ENCODE assay signal across 16 cellular contexts in genomic region chr20:39823239-39823638, GRCh38.
DNase-seq lines count a peak whose midpoint lies in the region; ATAC-seq, FAIRE-seq and TF ChIP-seq lines count a peak whose summit lies in the region.
"Had no signal": no experiment of that assay in that cellular context is flagged by ENCODE, and none has a peak within 500 bp of the region (broad histone marks: within the 10 kb centered on the region; RNA-seq: fewer than 3 reads in every experiment).

No MANE protein-coding gene starts in this region.

- H4K20me1 ChIP-seq in astrocyte (ENCODE audit: insufficient read depth, low read length): no peaks in the 10 kb centered on the region

- H3K4me3 Mint-ChIP-seq in astrocyte (ENCODE audit: unreplicated experiment): no peak overlapping the region
- H3K4me3 Mint-ChIP-seq: activated CD4-positive, alpha-beta T cell treated with anti-CD3 and anti-CD28 coated beads for 36 hours; brain had no signal

- no peak for TF ChIP-seq EP300 in gastroesophageal sphincter (IDR thresholded peaks at IDR 0.05)

- peak overlapping the region; percentile 79 for H3K27ac Mint-ChIP-seq in astrocyte (ENCODE audit: unreplicated experiment)
- H3K27ac Mint-ChIP-seq: activated CD4-positive, alpha-beta T cell treated with anti-CD3 and anti-CD28 coated beads for 36 hours; brain had no signal

- TF ChIP-seq RAD21 in liver (IDR thresholded peaks at IDR 0.05): no peak

- DNase-seq in right lobe of liver (no peak), astrocyte (ENCODE audit: low read depth) (peak; percentile 96), kidney tubule cell (ENCODE audit: low spot score) (peak; percentile 87), NCI-H82 (lab: John Stamatoyannopoulos, UW) (no peak), NCI-H1694 treated with DMSO at 0.1 percent for 48 hours (lab: John Stamatoyannopoulos, UW) (no peak)
- DNase-seq: activated CD4-positive, alpha-beta T cell treated with anti-CD3 and anti-CD28 coated beads for 36 hours; hypothalamus; NCI-H1105; NCI-H345 had no signal

- H3K4me2 ChIP-seq in astrocyte (ENCODE audit: low read length): peak overlapping the region; percentile 71

- H3K27ac ChIP-seq in liver (ENCODE audit: low read depth in 1 of 2, low read length in 2 of 2) (no peak overlapping the region), right lobe of liver (no peak overlapping the region), astrocyte (ENCODE audit: low read depth, low read length) (peak overlapping the region; percentile 73), gastroesophageal sphincter (no peak overlapping the region)
- H3K27ac ChIP-seq: neutrophil, suprapubic skin had no signal

- no peak overlapping the region for H3K9ac ChIP-seq in liver (ENCODE audit: low read depth in 1 of 2, low read length in 2 of 2)
- H3K9ac ChIP-seq in astrocyte (ENCODE audit: low read length): peak overlapping the region; percentile 46

- H3K36me3 Mint-ChIP-seq in astrocyte (ENCODE audit: low read depth, unreplicated experiment): no peaks in the 10 kb centered on the region
- H3K36me3 Mint-ChIP-seq: brain had no signal

- no peak overlapping the region for H2AFZ ChIP-seq in astrocyte (ENCODE audit: low read depth, low read length)

- H3K27me3 Mint-ChIP-seq in astrocyte (ENCODE audit: low read depth, unreplicated experiment): no peaks in the 10 kb centered on the region

- no peaks in the 10 kb centered on the region for H3K9me3 Mint-ChIP-seq in astrocyte (ENCODE audit: unreplicated experiment)

- H3K4me3 ChIP-seq in liver (ENCODE audit: low read depth in 1 of 3, low read length in 3 of 3) (no peak overlapping the region), right lobe of liver (no peak overlapping the region), astrocyte (ENCODE audit: insufficient read depth, low read depth, low read length) (peak overlapping the region; percentile 17), gastroesophageal sphincter (no peak overlapping the region)
- H3K4me3 ChIP-seq: suprapubic skin had no signal

- no peak for ATAC-seq in right lobe of liver
- no peak for ATAC-seq in gastroesophageal sphincter
- ATAC-seq in HG02870 (IDR thresholded peaks at IDR 0.05; ENCODE audit: unreplicated experiment): no peak
- ATAC-seq: activated CD4-positive, alpha-beta T cell treated with anti-CD3 and anti-CD28 coated beads for 36 hours had no signal

- H3K9me3 ChIP-seq in liver (ENCODE audit: control insufficient read depth in 4 of 4, low read length in 3 of 4) (no peaks in the 10 kb centered on the region), right lobe of liver (no peaks in the 10 kb centered on the region), astrocyte (ENCODE audit: insufficient read depth, low read depth, low read length) (no peaks in the 10 kb centered on the region), gastroesophageal sphincter (no peaks in the 10 kb centered on the region)
- H3K9me3 ChIP-seq: neutrophil, suprapubic skin had no signal

- intact Hi-C loops in right lobe of liver (cut with DNase I): no loop called here

- no peak for TF ChIP-seq CTCF in liver (IDR thresholded peaks at IDR 0.05; ENCODE audit: low read depth, low read length, missing input control)
- no peak for TF ChIP-seq CTCF in right lobe of liver (IDR thresholded peaks at IDR 0.05)
- TF ChIP-seq CTCF in astrocyte (IDR thresholded peaks at IDR 0.05; ENCODE audit: insufficient read depth, low read depth, low read length): no peak
- no peak for TF ChIP-seq CTCF in gastroesophageal sphincter (IDR thresholded peaks at IDR 0.05)

- TF ChIP-seq POLR2A in right lobe of liver (IDR thresholded peaks at IDR 0.05) (no peak), gastroesophageal sphincter (IDR thresholded peaks at IDR 0.05) (no peak)

- H3K4me1 ChIP-seq in liver (ENCODE audit: control insufficient read depth in 4 of 4, insufficient read depth in 4 of 4, low read length in 3 of 4) (no peaks in the 10 kb centered on the region), right lobe of liver (no peaks in the 10 kb centered on the region), astrocyte (ENCODE audit: insufficient read depth, low read length) (peaks cover 35% of the 10 kb centered on the region), gastroesophageal sphincter (no peaks in the 10 kb centered on the region)

- H3K79me2 ChIP-seq in astrocyte (ENCODE audit: insufficient read depth, low read length): no peaks in the 10 kb centered on the region

- H3K4me1 Mint-ChIP-seq in astrocyte (ENCODE audit: low read depth, unreplicated experiment): peaks cover 41% of the 10 kb centered on the region
- H3K4me1 Mint-ChIP-seq: activated CD4-positive, alpha-beta T cell treated with anti-CD3 and anti-CD28 coated beads for 36 hours; brain had no signal

- WGBS in liver: 78% methylated on average over 4 of the region's 4 CpGs
- WGBS in right lobe of liver (ENCODE audit: insufficient coverage, low coverage, low lambda C conversion rate, missing lambda C conversion rate): 65% methylated on average over 3 of the region's 4 CpGs
- WGBS in gastroesophageal sphincter (ENCODE audit: low coverage in 1 of 2), 2 donors: 50 to 51% methylated on average over 4 of the region's 4 CpGs

- no peaks in the 10 kb centered on the region for H3K27me3 ChIP-seq in liver (ENCODE audit: control insufficient read depth in 4 of 4, insufficient read depth in 4 of 4, low read length in 3 of 4)
- H3K27me3 ChIP-seq in right lobe of liver: no peaks in the 10 kb centered on the region
- no peaks in the 10 kb centered on the region for H3K27me3 ChIP-seq in astrocyte (ENCODE audit: insufficient read depth, low read length)
- no peaks in the 10 kb centered on the region for H3K27me3 ChIP-seq in gastroesophageal sphincter
- H3K27me3 ChIP-seq: neutrophil, suprapubic skin had no signal

- FAIRE-seq in astrocyte (lab: Jason Lieb, UNC): peak; percentile 83
- FAIRE-seq: A204.1 had no signal

- no peaks in the 10 kb centered on the region for H3K36me3 ChIP-seq in liver (ENCODE audit: control insufficient read depth in 4 of 4, insufficient read depth in 3 of 4, low read depth in 1 of 4, low read length in 3 of 4)
- H3K36me3 ChIP-seq in right lobe of liver: no peaks in the 10 kb centered on the region
- no peaks in the 10 kb centered on the region for H3K36me3 ChIP-seq in astrocyte (ENCODE audit: insufficient read depth, low read length)
- H3K36me3 ChIP-seq in gastroesophageal sphincter: no peaks in the 10 kb centered on the region
- H3K36me3 ChIP-seq: neutrophil, suprapubic skin had no signal

TF ChIP-seq in liver, 16 proteins besides CTCF, POLR2A, EP300 and RAD21:
- TF ChIP-seq REST (IDR thresholded peaks at IDR 0.05) (no peak), ATF3 (IDR thresholded peaks at IDR 0.05) (no peak), NR2F2 (IDR thresholded peaks at IDR 0.05) (peak; percentile 53)
TF ChIP-seq in liver: peak in this region for 1.

Comparison
In these comparisons a context has a peak if more than half of its experiments do, and no peak if none do; other contexts are left out.
1. DNase-seq: peak in astrocyte (single experiment) and kidney tubule cell (single experiment); none in right lobe of liver (0 of 3), NCI-H82 (single experiment) and NCI-H1694 treated with DMSO at 0.1 percent for 48 hours (single experiment).